ENCODE assay signal across 10 cellular contexts in genomic region chr16:67157892-67158635, GRCh38. TPM values are rescaled to one million over a fixed set of nuclear protein-coding genes. Genes with fewer than 3 reads are reported as not detected.
DNase-seq lines count a peak whose midpoint lies in the region; ATAC-seq and TF ChIP-seq lines count a peak whose summit lies in the region.
"Had no signal": no experiment of that assay in that cellular context is flagged by ENCODE, and none has a peak within 500 bp of the region (broad histone marks: within the 10 kb centered on the region; RNA-seq: fewer than 3 reads in every experiment).

No MANE protein-coding gene starts in this region.

- peak in 1 of 4 experiments; percentile 4 for ATAC-seq in T-cell (replicated peaks in 1 of 4)
- no peak for ATAC-seq in HG02798 (IDR thresholded peaks at IDR 0.05; ENCODE audit: poor library complexity, unreplicated experiment)
- no peak for ATAC-seq in sciatic nerve

- no peak for TF ChIP-seq POLR2A in breast epithelium (IDR thresholded peaks at IDR 0.05)

- TSS peak; percentile 21 for BruUV-seq in MCF 10A (replicated peaks; lab: Mats Ljungman, UMichigan)

- H3K9ac ChIP-seq in iPS-15b (ENCODE audit: low read depth, low read length) = no peak overlapping the region

- H3K9me3 ChIP-seq in breast epithelium (no peaks in the 10 kb centered on the region), iPS-15b (ENCODE audit: control insufficient read depth, insufficient read depth, low read length) (no peaks in the 10 kb centered on the region), SJCRH30 (replicated peaks) (no peaks in the 10 kb centered on the region)
- H3K9me3 ChIP-seq: BE2C had no signal

- H3K27ac Mint-ChIP-seq in MCF 10A (ENCODE audit: low read depth, unreplicated experiment) (no peak overlapping the region), T-cell (peak overlapping the region; percentile 97 to 100)

- H3K27me3 ChIP-seq in breast epithelium (no peaks in the 10 kb centered on the region), iPS-15b (ENCODE audit: control insufficient read depth, insufficient read depth, low read length) (peaks cover 95% of the 10 kb centered on the region), SJCRH30 (peaks cover 4% of the 10 kb centered on the region; the same call in 1 of the 2 replicates)

- no peak overlapping the region for H3K4me3 ChIP-seq in breast epithelium
- peak overlapping the region; percentile 71 for H3K4me3 ChIP-seq in iPS-15b (ENCODE audit: low read depth, low read length)
- H3K4me3 ChIP-seq in SJCRH30 = no peak overlapping the region

- intact Hi-C loops in MCF 10A (cut with micrococcal nuclease) (no loop called here), breast epithelium (cut with DNase I; ENCODE audit: low total_unique reads) (no loop called here), sciatic nerve (cut with DNase I) (no loop called here)

- H3K4me1 ChIP-seq in breast epithelium (peaks cover 0 to 10% of the 10 kb centered on the region in 2 donors), iPS-15b (ENCODE audit: control insufficient read depth, insufficient read depth, low read length) (peaks cover 2% of the 10 kb centered on the region), SJCRH30 (peaks cover 7% of the 10 kb centered on the region; the same call in 1 of the 2 replicates)
- H3K4me1 ChIP-seq: BE2C had no signal

- no peak for TF ChIP-seq CTCF in MCF 10A (IDR thresholded peaks at IDR 0.05; ENCODE audit: unreplicated experiment)
- no peak for TF ChIP-seq CTCF in breast epithelium (IDR thresholded peaks at IDR 0.05)

- H3K27me3 Mint-ChIP-seq in MCF 10A (ENCODE audit: insufficient read depth, unreplicated experiment) (no peaks in the 10 kb centered on the region), T-cell (peaks cover 8 to 10% of the 10 kb centered on the region in 2 donors)

- H3K36me3 ChIP-seq in breast epithelium (no peaks in the 10 kb centered on the region), iPS-15b (ENCODE audit: control insufficient read depth, insufficient read depth, low read length) (no peaks in the 10 kb centered on the region), SJCRH30 (no peaks in the 10 kb centered on the region)
- H3K36me3 ChIP-seq: BE2C had no signal

- H3K36me3 Mint-ChIP-seq in MCF 10A (ENCODE audit: insufficient read depth, unreplicated experiment) (peaks cover 13% of the 10 kb centered on the region), T-cell (peaks cover 6% of the 10 kb centered on the region)

- peak overlapping the region; percentile 84 for H3K4me3 Mint-ChIP-seq in MCF 10A (ENCODE audit: unreplicated experiment)
- peak overlapping the region; percentile 87 to 93 (median 92) for H3K4me3 Mint-ChIP-seq in T-cell

- H3K4me1 Mint-ChIP-seq in MCF 10A (ENCODE audit: insufficient read depth, unreplicated experiment) (peaks cover 12% of the 10 kb centered on the region), T-cell (peaks cover 53 to 68% (median 62%) of the 10 kb centered on the region in 3 donors)

- H3K27ac ChIP-seq in breast epithelium (peak overlapping the region in 1 of 2 donors; percentile 43), SJCRH30 (no peak overlapping the region)

- no peaks in the 10 kb centered on the region for H3K9me3 Mint-ChIP-seq in MCF 10A (ENCODE audit: unreplicated experiment)
- H3K9me3 Mint-ChIP-seq in T-cell = no peaks in the 10 kb centered on the region

- DNase-seq in MCF 10A (ENCODE audit: unreplicated experiment) (no peak), breast epithelium (ENCODE audit: low spot score in 2 of 2) (no peak), T-cell (no peak), SJCRH30 (no peak), kidney tubule cell (ENCODE audit: low spot score) (no peak), sciatic nerve (ENCODE audit: low spot score) (no peak)
- DNase-seq: NCI-H446 had no signal

- CTCF ChIA-PET in MCF 10A (lab: Yijun Ruan, JAX) = interaction anchor here (0.7 to 5.1 kb wide), 10 partner anchors 11 to 221 kb away, joined by 3 to 29 read pairs (median 4); partner anchors contain the start of gene TMEM208
- CTCF ChIA-PET in T-cell (lab: Charles Lee) = interaction anchor here (0.5 to 1.6 kb wide), 9 partner anchors 10 to 183 kb away, joined by 3 to 8 read pairs (median 3); partner anchors contain the start of gene FHOD1 (in 1 of the 2)

- POLR2A ChIA-PET in MCF 10A (lab: Yijun Ruan, JAX) (interaction anchor here (0.6 to 4.6 kb wide), 8 partner anchors 9 to 174 kb away, joined by 3 to 94 read pairs (median 5); partner anchors contain the start of genes NOL3 and TMEM208), T-cell (lab: Charles Lee) (interaction anchor here in 1 of 2 donors (0.8 kb wide), 1 partner anchor 86 kb away, joined by 4 read pairs; no protein-coding TSS in a partner anchor)

RNA-seq across cellular contexts. Expression of gene TRADD, which starts 1.6 kb away (rescaled TPM):
- total RNA-seq in MCF 10A (2022) = 12.9 and 13.3 TPM in 2 replicates
- total RNA-seq in breast epithelium = 10 to 100 TPM; 35.1 to 42.6 (median 36.4) TPM
- 100 to 1,000 TPM in 3 of 5 donors, 10 to 100 TPM in 2; 58.3 to 179 (median 123) TPM for total RNA-seq in T-cell
- total RNA-seq in SJCRH30 (2014; rRNA removed; shearing (Covaris generic)) = 4.8 and 6.1 TPM in 2 replicates
- total RNA-seq in sciatic nerve = 11.3 TPM

RNA-seq across cellular contexts. Expression of gene FBXL8, which starts 1.7 kb away (rescaled TPM):
- total RNA-seq in MCF 10A (2022) (15.9 and 17.2 TPM in 2 replicates), breast epithelium (10 to 100 TPM; 19.5 to 60.0 (median 40.1) TPM), T-cell (10 to 100 TPM; 18.5 to 69.7 (median 43.7) TPM), sciatic nerve (10.1 TPM)
- 4.0 and 5.7 TPM in 2 replicates for total RNA-seq in SJCRH30 (2014; rRNA removed; shearing (Covaris generic))

RNA-seq across cellular contexts. Expression of gene HSF4, which starts 6.5 kb away (rescaled TPM):
- total RNA-seq in MCF 10A (2022) (34.3 and 34.8 TPM in 2 replicates), breast epithelium (100 to 1,000 TPM in 1 of 3 donors, 10 to 100 TPM in 2; 46.9 to 113 (median 62.5) TPM), T-cell (10 to 100 TPM; 22.3 to 66.3 (median 39.1) TPM), sciatic nerve (123 TPM)
- total RNA-seq in SJCRH30 (2014; rRNA removed; shearing (Covaris generic)) = 2.8 and 4.9 TPM in 2 replicates

RNA-seq across cellular contexts. Expression of gene B3GNT9, which starts 7.3 kb away (rescaled TPM):
- total RNA-seq in MCF 10A (2022) (0.84 and 1.9 TPM in 2 replicates), breast epithelium (10 to 100 TPM in 2 of 3 donors, 1 to 10 TPM in 1; 7.8 to 13.3 (median 11.1) TPM), T-cell (1 to 10 TPM; 3.0 to 9.5 (median 4.9) TPM), sciatic nerve (13.9 TPM)
- total RNA-seq in SJCRH30 (2014; rRNA removed; shearing (Covaris generic)) = 13.1 and 14.6 TPM in 2 replicates

RNA-seq across cellular contexts. Expression of gene NOL3, which starts 12.3 kb away (rescaled TPM):
- total RNA-seq in MCF 10A (2022) (49.8 and 65.7 TPM in 2 replicates), breast epithelium (10 to 100 TPM; 39.7 to 87.7 (median 45.9) TPM), T-cell (1 to 10 TPM; 2.1 to 8.0 (median 5.2) TPM), sciatic nerve (37.9 TPM)
- total RNA-seq in SJCRH30 (2014; rRNA removed; shearing (Covaris generic)) = 13.3 and 14.1 TPM in 2 replicates
